In genomic region chr19:34263745-34264237, GRCh38 we compare ENCODE assay signal across 2 cellular contexts.
TF ChIP-seq lines count a peak whose summit lies in the region.

No MANE protein-coding gene starts in this region.

TF ChIP-seq in HEK293, 187 proteins besides CTCF, POLR2A, EP300 and RAD21:
- TF ChIP-seq ZNF184 (tag by site-specific recombination; IDR thresholded peaks at IDR 0.05) (no peak), ZNF416 (tag by site-specific recombination; IDR thresholded peaks at IDR 0.05) (no peak), ZSCAN4 (tag by site-specific recombination; IDR thresholded peaks at IDR 0.05) (no peak), RBAK (tag by site-specific recombination; IDR thresholded peaks at IDR 0.05) (no peak), ZNF639 (tag by site-specific recombination; IDR thresholded peaks at IDR 0.05) (no peak), ZBTB26 (tag by site-specific recombination; optimal IDR thresholded peaks at IDR 0.05) (peak; percentile 1), ZNF580 (tag by site-specific recombination; IDR thresholded peaks at IDR 0.05) (peak; percentile 18; the same call in 1 of the 2 replicates)

TF ChIP-seq in H1, 55 proteins besides CTCF, POLR2A, EP300 and RAD21:
- TF ChIP-seq BCL11A (IDR thresholded peaks at IDR 0.05; ENCODE audit: low read depth in 2 of 2, low read length in 2 of 2) (no peak), ATF2 (IDR thresholded peaks at IDR 0.05; ENCODE audit: low read length) (no peak), KDM5A (IDR thresholded peaks at IDR 0.05; ENCODE audit: low read length) (no peak), MAFK (IDR thresholded peaks at IDR 0.05; ENCODE audit: low read depth, low read length) (no peak), CBX8 (IDR thresholded peaks at IDR 0.05; ENCODE audit: borderline replicate concordance, low read depth, low read length) (no peak), EZH2 (IDR thresholded peaks at IDR 0.05; ENCODE audit: low read depth, low read length, severe bottlenecking) (no peak), GTF2F1 (IDR thresholded peaks at IDR 0.05; ENCODE audit: borderline replicate concordance, low read depth, low read length) (no peak), SIN3A (conservative IDR thresholded peaks at IDR 0.05 in 1 of 2, IDR thresholded peaks at IDR 0.05 in 1 of 2; ENCODE audit: low read depth in 1 of 2, low read length in 2 of 2) (no peak), SAP30 (IDR thresholded peaks at IDR 0.05; ENCODE audit: insufficient read depth, insufficient replicate concordance, low read length) (no peak), ASH2L (IDR thresholded peaks at IDR 0.05; ENCODE audit: low read length) (no peak), CHD1 (IDR thresholded peaks at IDR 0.05; ENCODE audit: low read depth, low read length) (no peak), CREB1 (IDR thresholded peaks at IDR 0.05) (no peak), RFX5 (IDR thresholded peaks at IDR 0.05; ENCODE audit: borderline replicate concordance, low read depth, low read length) (no peak), EGR1 (IDR thresholded peaks at IDR 0.05; ENCODE audit: borderline replicate concordance, low read depth, low read length) (no peak), SP4 (IDR thresholded peaks at IDR 0.05; ENCODE audit: low read length) (no peak), CHD2 (IDR thresholded peaks at IDR 0.05; ENCODE audit: low read length) (no peak)
